Comparison of ENCODE assay signal across 21 cellular contexts in genomic region chr16:3520398-3520797, GRCh38. TPM values are rescaled to one million over a fixed set of nuclear protein-coding genes. Genes with fewer than 3 reads are reported as not detected.
A peak's percentile ranks its signal among the peaks of the same experiment; 100 is the strongest.
DNase-seq lines count a peak whose midpoint lies in the region; ATAC-seq and TF ChIP-seq lines count a peak whose summit lies in the region.
"Had no signal": no experiment of that assay in that cellular context is flagged by ENCODE, and none has a peak within 500 bp of the region (broad histone marks: within the 10 kb centered on the region; RNA-seq: fewer than 3 reads in every experiment).

No MANE protein-coding gene starts in this region.

- no peaks in the 10 kb centered on the region for H3K9me2 ChIP-seq in OCI-LY7 (ENCODE audit: insufficient read depth, low read length)

- H3K79me2 ChIP-seq in OCI-LY7 (ENCODE audit: insufficient read depth, low read depth, low read length), result no peaks in the 10 kb centered on the region

- POLR2A ChIA-PET in T-cell (lab: Charles Lee), result no interaction called here
- POLR2A ChIA-PET in OCI-LY7 (lab: Charles Lee), result interaction anchor here (0.6 kb wide), 1 partner anchor 47 kb away, joined by 4 read pairs; no protein-coding TSS in a partner anchor

- peaks cover 60% of the 10 kb centered on the region for H3K36me3 Mint-ChIP-seq in T-cell

- H3K36me3 ChIP-seq in SK-N-MC (ENCODE audit: insufficient read depth, low read length) (peaks cover 38% of the 10 kb centered on the region), OCI-LY7 (ENCODE audit: insufficient read depth, low read length) (peaks cover 16% of the 10 kb centered on the region; the same call in 1 of the 2 replicates)

- H3K4me1 Mint-ChIP-seq in T-cell, result peaks cover 2 to 6% (median 5%) of the 10 kb centered on the region in 3 donors

- CTCF ChIA-PET in T-cell (lab: Charles Lee) (interaction anchor here in 1 of 2 donors (0.5 kb wide), 1 partner anchor 169 kb away, joined by 4 read pairs; no protein-coding TSS in a partner anchor), OCI-LY7 (lab: Charles Lee; ENCODE audit: unreplicated experiment) (no interaction called here)

- intact Hi-C loops in sciatic nerve (cut with DNase I) (no loop called here), OCI-LY7 (cut with micrococcal nuclease; ENCODE audit: unreplicated experiment) (no loop called here)

- no peak overlapping the region for H2AFZ ChIP-seq in OCI-LY7 (ENCODE audit: low read length)

- H3K4me2 ChIP-seq in OCI-LY7 (ENCODE audit: low read length), result no peak overlapping the region

- H3K4me1 ChIP-seq in OCI-LY7 (ENCODE audit: insufficient read depth, low read length, poor library complexity, severe bottlenecking), result peaks cover 8% of the 10 kb centered on the region
- H3K4me1 ChIP-seq: right atrium auricular region had no signal

- no peak overlapping the region for H3K4me3 Mint-ChIP-seq in T-cell
- H3K4me3 Mint-ChIP-seq: activated CD8-positive, alpha-beta T cell treated with anti-CD3 and anti-CD28 coated beads, Interleukin-2, amount 10 ng/mL, durations not matched to agents 7 days and 5 days; activated naive CD8-positive, alpha-beta T cell; activated T-cell treated with anti-CD3 and anti-CD28 coated beads, Interleukin-2, amount 50 U/mL, for 72 hours had no signal

- H3K27me3 Mint-ChIP-seq in T-cell, result no peaks in the 10 kb centered on the region
- H3K27me3 Mint-ChIP-seq: activated naive CD8-positive, alpha-beta T cell had no signal

- H3K27ac ChIP-seq in SK-N-MC (peak overlapping the region; percentile 64; the same call in 1 of the 2 replicates), OCI-LY7 (ENCODE audit: low read depth, low read length, poor library complexity, severe bottlenecking) (no peak overlapping the region)
- H3K27ac ChIP-seq: cardiac muscle cell, right atrium auricular region had no signal

- ATAC-seq in sciatic nerve (peak; percentile 16), T-cell (replicated peaks in 1 of 4) (no peak), GM18861 (IDR thresholded peaks at IDR 0.05; ENCODE audit: unreplicated experiment) (no peak)
- ATAC-seq: activated CD8-positive, alpha-beta T cell treated with anti-CD3 and anti-CD28 coated beads, Interleukin-2, amount 10 ng/mL, durations not matched to agents 7 days and 5 days; activated T-cell treated with anti-CD3 and anti-CD28 coated beads, Interleukin-2, amount 50 U/mL, for 72 hours had no signal

- peak overlapping the region; percentile 11 for H3K9ac ChIP-seq in SK-N-MC (ENCODE audit: insufficient read length)

- no peaks in the 10 kb centered on the region for H4K20me1 ChIP-seq in OCI-LY7 (ENCODE audit: insufficient read depth, low read length)

- H3K27ac Mint-ChIP-seq in T-cell, result no peak overlapping the region
- H3K27ac Mint-ChIP-seq: activated CD8-positive, alpha-beta T cell treated with anti-CD3 and anti-CD28 coated beads, Interleukin-2, amount 10 ng/mL, durations not matched to agents 7 days and 5 days; activated naive CD8-positive, alpha-beta T cell had no signal

- no peaks in the 10 kb centered on the region for H3K9me3 Mint-ChIP-seq in T-cell
- H3K9me3 Mint-ChIP-seq: activated T-cell treated with anti-CD3 and anti-CD28 coated beads, Interleukin-2, amount 50 U/mL, for 72 hours had no signal

- no peak for TF ChIP-seq CTCF in AG09309 (IDR thresholded peaks at IDR 0.05; ENCODE audit: control insufficient read depth, insufficient read depth, low read depth, low read length, missing control alignments)
- no peak for TF ChIP-seq CTCF in fibroblast of the aortic adventitia (IDR thresholded peaks at IDR 0.05; ENCODE audit: insufficient read depth, low read length)
- TF ChIP-seq CTCF in OCI-LY7 (conservative IDR thresholded peaks at IDR 0.05; ENCODE audit: low read length), result no peak

- no TSS peak for BruUV-seq in OCI-LY7 (replicated peaks; lab: Mats Ljungman, UMichigan)

- no peaks in the 10 kb centered on the region for H3K9me3 ChIP-seq in SK-N-MC (ENCODE audit: low read depth, low read length)
- H3K9me3 ChIP-seq in OCI-LY7 (ENCODE audit: low read length), result no peaks in the 10 kb centered on the region
- H3K9me3 ChIP-seq: right atrium auricular region had no signal

- DNase-seq in AG09309 (ENCODE audit: low read depth) (peak; percentile 86), SK-N-MC (ENCODE audit: low read depth, low spot score) (no peak), fibroblast of the aortic adventitia (ENCODE audit: low read depth) (peak; percentile 31), sciatic nerve (ENCODE audit: low spot score) (no peak), T-cell (no peak), DMS53 (lab: John Stamatoyannopoulos, UW) (no peak), OCI-LY7 (ENCODE audit: low spot score) (no peak)
- DNase-seq: activated CD8-positive, alpha-beta T cell treated with anti-CD3 and anti-CD28 coated beads, Interleukin-2, amount 10 ng/mL, durations not matched to agents 7 days and 5 days; activated T-cell treated with anti-CD3 and anti-CD28 coated beads, Interleukin-2, amount 50 U/mL, for 72 hours; HCEC 1CT; hypothalamus; NCI-H2029; stimulated activated naive CD4-positive, alpha-beta T cell treated with Interleukin-2 at 50 U/mL for 16 hours had no signal

- no peak overlapping the region for H3K4me3 ChIP-seq in AG09309 (ENCODE audit: control insufficient read depth, low read depth, low read length)
- H3K4me3 ChIP-seq in SK-N-MC, result no peak overlapping the region
- H3K4me3 ChIP-seq in fibroblast of the aortic adventitia (ENCODE audit: low read depth, low read length), result no peak overlapping the region
- H3K4me3 ChIP-seq in OCI-LY7 (ENCODE audit: low read depth, low read length, poor library complexity, severe bottlenecking), result no peak overlapping the region
- H3K4me3 ChIP-seq: cardiac muscle cell, right atrium auricular region had no signal

RNA-seq across cellular contexts. Expression of gene CLUAP1, which starts 19.6 kb away (rescaled TPM):
- total RNA-seq in fibroblast of the aortic adventitia (ENCODE audit: low replicate concordance) (20.9 and 105 TPM in 2 replicates), sciatic nerve (32.7 TPM), T-cell (10 to 100 TPM; 22.5 to 36.2 (median 32.6) TPM), OCI-LY7 (2022) (7.7 and 7.8 TPM in 2 replicates)
- 7.6 and 8.9 TPM in 2 replicates for total RNA-seq in OCI-LY7 (2014; rRNA removed; shearing (Covaris generic))

RNA-seq across cellular contexts. Expression of gene C16orf90, which starts 25.1 kb away (rescaled TPM):
- not detected in 2 replicates for total RNA-seq in fibroblast of the aortic adventitia (ENCODE audit: low replicate concordance)
- not detected for total RNA-seq in sciatic nerve
- total RNA-seq in T-cell, result not detected
- not detected in 2 replicates for total RNA-seq in OCI-LY7 (2014; rRNA removed; shearing (Covaris generic))
- not detected in 2 replicates for total RNA-seq in OCI-LY7 (2022)
- total RNA-seq: activated CD8-positive, alpha-beta T cell treated with anti-CD3 and anti-CD28 coated beads, Interleukin-2, amount 10 ng/mL, durations not matched to agents 7 days and 5 days; activated T-cell treated with anti-CD3 and anti-CD28 coated beads, Interleukin-2, amount 50 U/mL, for 72 hours; cardiac muscle cell; kidney epithelial cell; mesenteric fat pad; NCI-H460; right atrium auricular region; urinary bladder had no signal

RNA-seq across cellular contexts. Expression of gene NLRC3, which starts 56.8 kb away (rescaled TPM):
- total RNA-seq in fibroblast of the aortic adventitia (ENCODE audit: low replicate concordance) (not detected in 2 replicates), sciatic nerve (1.6 TPM), T-cell (100 to 1,000 TPM in 3 of 5 donors, 10 to 100 TPM in 2; 75.6 to 178 (median 160) TPM), OCI-LY7 (2022) (59.4 and 74.0 TPM in 2 replicates)
- 42.7 and 50.6 TPM in 2 replicates for total RNA-seq in OCI-LY7 (2014; rRNA removed; shearing (Covaris generic))
- total RNA-seq: NCI-H460 had no signal

Comparison
In these comparisons a context has a peak if more than half of its experiments do, and no peak if none do; other contexts are left out.
1. DNase-seq: peak in AG09309 (single experiment) and fibroblast of the aortic adventitia (single experiment); none in SK-N-MC (single experiment), sciatic nerve (single experiment), T-cell (0 of 34), DMS53 (single experiment) and OCI-LY7 (single experiment).
2. RNA of gene NLRC3, which starts 56.8 kb away (total RNA-seq): 75.6 to 178 TPM in T-cell and 42.7 to 74.0 TPM in OCI-LY7; 1.6 TPM in sciatic nerve (single experiment) and not detected in fibroblast of the aortic adventitia; every median in the first group is over 10 times any median in the second.